10 cellular contexts compared by ENCODE assay signal in the genomic region with DNA sequence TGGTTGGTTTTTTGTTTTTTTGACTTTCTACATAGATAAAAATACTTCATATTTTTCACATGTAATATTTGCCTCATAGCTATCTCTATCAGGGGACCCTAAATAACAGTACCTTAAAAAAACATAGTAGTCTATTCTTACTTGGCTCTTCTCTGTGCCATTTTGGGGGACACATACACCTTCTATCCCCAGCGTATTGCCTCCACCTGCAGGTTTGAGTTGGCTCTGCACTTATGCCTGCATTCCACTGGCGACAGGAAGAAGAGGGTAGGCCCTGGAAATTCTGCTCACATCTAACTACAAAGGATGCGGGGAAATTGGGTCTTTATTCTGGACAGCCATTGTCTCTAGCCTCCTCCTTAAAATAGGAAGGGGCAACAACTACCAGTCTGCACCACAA. TPM values are rescaled to one million over a fixed set of nuclear protein-coding genes. Genes with fewer than 3 reads are reported as not detected.
DNase-seq lines count a peak whose midpoint lies in the region; ATAC-seq, FAIRE-seq and TF ChIP-seq lines count a peak whose summit lies in the region.
"Had no signal": no experiment of that assay in that cellular context is flagged by ENCODE, and none has a peak within 500 bp of the region (broad histone marks: within the 10 kb centered on the region; RNA-seq: fewer than 3 reads in every experiment).

No MANE protein-coding gene starts in this region.

- H3K36me3 ChIP-seq in IMR-90 (ENCODE audit: control insufficient read depth, insufficient read depth, low read length): no peaks in the 10 kb centered on the region
- H3K36me3 ChIP-seq in K562 (ENCODE audit: control insufficient read depth, insufficient read depth, low read length): no peaks in the 10 kb centered on the region
- no peaks in the 10 kb centered on the region for H3K36me3 ChIP-seq in GM23248 (ENCODE audit: low read depth)
- H3K36me3 ChIP-seq: BLaER1 treated with 17β-estradiol and CSF1 and Interleukin-3, amounts not matched to agents 10 nM and 100 nM had no signal

- no peak for TF ChIP-seq POLR2A in IMR-90 (IDR thresholded peaks at IDR 0.05; ENCODE audit: low read depth, low read length)
- no peak for TF ChIP-seq POLR2A in K562 (conservative IDR thresholded peaks at IDR 0.05)

- H4K8ac ChIP-seq in IMR-90 (ENCODE audit: low read depth in 2 of 2, low read length in 2 of 2): no peak overlapping the region

- intact Hi-C loops in IMR-90 (cut with micrococcal nuclease): no loop called here
- intact Hi-C loops in K562 (cut with micrococcal nuclease): no loop called here

- H2AFZ ChIP-seq in IMR-90 (replicated peaks; ENCODE audit: low read length, poor library complexity) (no peak overlapping the region), K562 (ENCODE audit: low read depth, low read length) (no peak overlapping the region), GM23248 (no peak overlapping the region)

- H3K14ac ChIP-seq in IMR-90 (replicated peaks; ENCODE audit: low read depth, low read length): no peak overlapping the region

- no peak overlapping the region for H3K4me2 ChIP-seq in IMR-90 (ENCODE audit: low read depth, low read length)
- no peak overlapping the region for H3K4me2 ChIP-seq in K562 (ENCODE audit: insufficient read depth, low read length)
- no peak overlapping the region for H3K4me2 ChIP-seq in GM23248 (ENCODE audit: unreplicated experiment)
- H3K4me2 ChIP-seq: BLaER1 treated with 17β-estradiol and CSF1 and Interleukin-3, amounts not matched to agents 10 nM and 100 nM had no signal

- no peak overlapping the region for H3K9ac ChIP-seq in IMR-90 (ENCODE audit: low read depth, low read length)
- no peak overlapping the region for H3K9ac ChIP-seq in K562 (ENCODE audit: insufficient read depth in 1 of 2, low read depth in 2 of 2, low read length in 2 of 2)
- no peak overlapping the region for H3K9ac ChIP-seq in GM23248
- H3K9ac ChIP-seq: BLaER1 treated with 17β-estradiol and CSF1 and Interleukin-3, amounts not matched to agents 10 nM and 100 nM had no signal

- no peaks in the 10 kb centered on the region for H3K9me3 Mint-ChIP-seq in neural crest cell

- peaks cover 6% of the 10 kb centered on the region for H3K27me3 Mint-ChIP-seq in neural crest cell (ENCODE audit: low read depth)

- no peak overlapping the region for H3K18ac ChIP-seq in IMR-90 (ENCODE audit: low read depth, low read length)

- no peaks in the 10 kb centered on the region for H4K20me1 ChIP-seq in IMR-90 (ENCODE audit: insufficient read depth, low read length)
- H4K20me1 ChIP-seq in K562 (replicated peaks; ENCODE audit: control insufficient read depth, insufficient read depth, low read length): no peaks in the 10 kb centered on the region
- H4K20me1 ChIP-seq in GM23248 (ENCODE audit: insufficient read depth): no peaks in the 10 kb centered on the region
- H4K20me1 ChIP-seq: BLaER1 treated with 17β-estradiol and CSF1 and Interleukin-3, amounts not matched to agents 10 nM and 100 nM had no signal

- H3K23ac ChIP-seq in IMR-90 (ENCODE audit: low read depth, low read length): no peak overlapping the region

- H4K91ac ChIP-seq in IMR-90 (ENCODE audit: insufficient read depth, low read depth, low read length): no peak overlapping the region

- FAIRE-seq in K562 (lab: Jason Lieb, UNC): peak; percentile 15

- WGBS in IMR-90 (ENCODE audit: extremely low coverage in 2 of 2, insufficient read length in 1 of 2), 2 experiments: no CpG with 5 or more reads among the region's 3 CpGs
- WGBS in K562 (ENCODE audit: insufficient coverage, low coverage, missing lambda C conversion rate): 21% methylated on average over 3 of the region's 3 CpGs
- WGBS in GM23248 (ENCODE audit: low coverage in 1 of 2, low lambda C conversion rate in 2 of 2, missing lambda C conversion rate in 2 of 2), 2 experiments: 76 to 81% methylated on average over 3 of the region's 3 CpGs

- H2AK9ac ChIP-seq in IMR-90 (replicated peaks; ENCODE audit: low read depth, low read length, poor library complexity): no peak overlapping the region

- no peaks in the 10 kb centered on the region for H3K9me1 ChIP-seq in IMR-90 (ENCODE audit: insufficient read depth, low read length)
- H3K9me1 ChIP-seq in K562 (ENCODE audit: control insufficient read depth, insufficient read depth, low read length): no peaks in the 10 kb centered on the region

- no peak overlapping the region for H2BK5ac ChIP-seq in IMR-90 (ENCODE audit: low read depth, low read length, poor library complexity, severe bottlenecking)

- no peak overlapping the region for H2AK5ac ChIP-seq in IMR-90 (ENCODE audit: low read depth, low read length)

- H3K36me3 Mint-ChIP-seq in neural crest cell (ENCODE audit: low read depth): no peaks in the 10 kb centered on the region

- H3K4ac ChIP-seq in IMR-90 (ENCODE audit: low read depth, low read length): no peak overlapping the region

- H3K27me3 ChIP-seq in IMR-90 (ENCODE audit: control insufficient read depth, insufficient read depth, low read length): peaks cover 15% of the 10 kb centered on the region
- peaks cover 0 to 14% of the 10 kb centered on the region in 2 experiments; a peak in 2 of 5 replicates for H3K27me3 ChIP-seq in K562 (ENCODE audit: control insufficient read depth in 2 of 2, insufficient read depth in 2 of 2, low read length in 2 of 2)
- no peaks in the 10 kb centered on the region for H3K27me3 ChIP-seq in GM23248 (replicated peaks; ENCODE audit: insufficient read depth)
- H3K27me3 ChIP-seq: BLaER1 treated with 17β-estradiol and CSF1 and Interleukin-3, amounts not matched to agents 10 nM and 100 nM had no signal

- peak; percentile 21 for DNase-seq in activated CD4-positive, alpha-beta T cell treated with anti-CD3 and anti-CD28 coated beads for 48 hours
- no peak for DNase-seq in activated CD4-positive, alpha-beta T cell treated with anti-CD3 and anti-CD28 coated beads for 4 hours
- DNase-seq in IMR-90 (no peak), K562 (ENCODE audit: extremely low read depth in 1 of 4, low spot score in 3 of 4) (peak in 2 of 4 experiments; percentile 17 to 19), neural crest cell (ENCODE audit: low read depth, low spot score) (no peak), GM23248 (no peak), activated gamma-delta T cell treated with Interleukin-2 at 50 U/mL for 16 hours (no peak)
- DNase-seq in stimulated activated CD4-positive, alpha-beta T cell treated with anti-CD3 and anti-CD28 coated beads, Interleukin-2, amount 100 ng/mL, for 24 hours: no peak
- DNase-seq: hippocampal formation had no signal

- H2BK20ac ChIP-seq in IMR-90 (ENCODE audit: low read depth, low read length): no peak overlapping the region

- H3K27ac ChIP-seq in IMR-90 (ENCODE audit: insufficient read depth, low read length) (no peak overlapping the region), K562 (ENCODE audit: extremely low read depth, low read depth, low read length) (no peak overlapping the region), GM23248 (no peak overlapping the region)
- H3K27ac ChIP-seq: BLaER1 treated with 17β-estradiol and CSF1 and Interleukin-3, amounts not matched to agents 10 nM and 100 nM had no signal

- ATAC-seq in IMR-90 (ENCODE audit: low read depth) (peak; percentile 29; the same call in 1 of the 2 replicates), K562 (peak; percentile 87)

- H3K4me3 ChIP-seq in IMR-90 (ENCODE audit: insufficient read depth, low read depth, low read length): no peak overlapping the region
- H3K4me3 ChIP-seq in K562: no peak overlapping the region
- no peak overlapping the region for H3K4me3 ChIP-seq in GM23248
- H3K4me3 ChIP-seq: BLaER1 treated with 17β-estradiol and CSF1 and Interleukin-3, amounts not matched to agents 10 nM and 100 nM had no signal

- TF ChIP-seq RAD21 in IMR-90 (IDR thresholded peaks at IDR 0.05; ENCODE audit: low read length): peak; percentile 31; the same call in 1 of the 2 replicates
- peak in 1 of 2 experiments; percentile 40; a peak in 2 of 4 replicates for TF ChIP-seq RAD21 in K562 (CRISPR knock-in tag; conservative IDR thresholded peaks at IDR 0.05 in 1 of 2, IDR thresholded peaks at IDR 0.05 in 1 of 2)

- H3K56ac ChIP-seq in IMR-90 (ENCODE audit: extremely low read depth, insufficient read depth, low read length): no peak overlapping the region

- TF ChIP-seq EP300 in K562 (IDR thresholded peaks at IDR 0.05; ENCODE audit: low read length): no peak

- H3K4me1 ChIP-seq in IMR-90 (ENCODE audit: control insufficient read depth, insufficient read depth, low read length) (no peaks in the 10 kb centered on the region), K562 (replicated peaks in 1 of 2; ENCODE audit: control insufficient read depth in 2 of 2, insufficient read depth in 2 of 2, low read length in 2 of 2) (no peaks in the 10 kb centered on the region), GM23248 (ENCODE audit: insufficient read depth) (no peaks in the 10 kb centered on the region)

- H3K9me2 ChIP-seq in GM23248 (ENCODE audit: insufficient read depth): no peaks in the 10 kb centered on the region

- H3F3A ChIP-seq in GM23248 (ENCODE audit: insufficient read depth): no peaks in the 10 kb centered on the region

- BruUV-seq in IMR-90 (replicated peaks; lab: Mats Ljungman, UMichigan): no TSS peak
- BruUV-seq in K562 (replicated peaks; lab: Mats Ljungman, UMichigan): no TSS peak

- H3K4me1 Mint-ChIP-seq in neural crest cell: peaks cover 17% of the 10 kb centered on the region

- no peak overlapping the region for H4K5ac ChIP-seq in IMR-90 (ENCODE audit: low read depth, low read length)

- POLR2A ChIA-PET in IMR-90 (lab: Charles Lee; ENCODE audit: unreplicated experiment) (no interaction called here), K562 (lab: Yijun Ruan, JAX) (interaction anchor here (0.6 kb wide), 2 partner anchors 11 to 407 kb away, joined by 3 to 4 read pairs; no protein-coding TSS in a partner anchor)

- no peak overlapping the region for H3K4me3 Mint-ChIP-seq in neural crest cell

- H2BK120ac ChIP-seq in IMR-90 (ENCODE audit: low read depth, low read length): no peak overlapping the region

- no peaks in the 10 kb centered on the region for H3K79me1 ChIP-seq in IMR-90 (ENCODE audit: low read depth in 1 of 2, low read length in 2 of 2)

- H3K9me3 ChIP-seq in IMR-90 (ENCODE audit: control insufficient read depth, insufficient read depth, low read length): no peaks in the 10 kb centered on the region
- no peaks in the 10 kb centered on the region for H3K9me3 ChIP-seq in K562 (replicated peaks; ENCODE audit: control insufficient read depth, insufficient read depth, low read depth, low read length)
- no peaks in the 10 kb centered on the region for H3K9me3 ChIP-seq in GM23248 (ENCODE audit: low read depth)
- H3K9me3 ChIP-seq: BLaER1 treated with 17β-estradiol and CSF1 and Interleukin-3, amounts not matched to agents 10 nM and 100 nM had no signal

- in situ Hi-C loops in IMR-90 (cut with MboI; ENCODE audit: low sequenced_read_pairs) (no loop called here), K562 (cut with MboI) (no loop called here), GM23248 (cut with MboI) (loop anchor here (25.0 kb wide), 1 partner anchor 481 kb away; no protein-coding TSS in a partner anchor)

- dilution Hi-C loops in IMR-90 (cut with HindIII; ENCODE audit: low sequenced_read_pairs, unreplicated experiment): no loop called here

- no peak overlapping the region for H3K27ac Mint-ChIP-seq in neural crest cell (ENCODE audit: unreplicated experiment)

- CTCF ChIA-PET in IMR-90 (lab: Yijun Ruan, JAX): interaction anchor here (0.7 to 1.3 kb wide), 2 partner anchors 11 to 107 kb away, joined by 3 to 4 read pairs; no protein-coding TSS in a partner anchor
- CTCF ChIA-PET in K562 (lab: Yijun Ruan, JAX; ENCODE audit: low intra/inter-chr PET ratio): interaction anchor here (1.3 kb wide), 1 partner anchor 203 kb away, joined by 3 read pairs; no protein-coding TSS in a partner anchor

- no peak overlapping the region for H2BK15ac ChIP-seq in IMR-90 (ENCODE audit: low read depth, low read length)

- TF ChIP-seq CTCF in IMR-90 (conservative IDR thresholded peaks at IDR 0.05; ENCODE audit: low read depth, low read length) (peak; percentile 30), K562 (IDR thresholded peaks at IDR 0.05 in 2 of 3, conservative IDR thresholded peaks at IDR 0.05 in 1 of 3; ENCODE audit: insufficient read depth in 2 of 3, low read depth in 1 of 3, low read length in 3 of 3) (peak; percentile 43 to 45 (median 43); a peak in 5 of 6 replicates), neural crest cell (conservative IDR thresholded peaks at IDR 0.05) (peak; percentile 46)

- H3K79me2 ChIP-seq in K562 (ENCODE audit: control insufficient read depth, insufficient read depth, low read length): no peaks in the 10 kb centered on the region
- H3K79me2 ChIP-seq in GM23248 (ENCODE audit: insufficient read depth): no peaks in the 10 kb centered on the region

RNA-seq across cellular contexts. Expression of a gene that starts 13.8 kb away (rescaled TPM):
- 43.0 and 111 TPM in 2 replicates for total RNA-seq in IMR-90 (2012; rRNA removed)
- polyA plus RNA-seq in IMR-90 (2012; rRNA removed): 187 and 261 TPM in 2 replicates
- 441 and 716 TPM in 2 replicates for polyA plus RNA-seq in IMR-90 (2012; cell fraction: cytosol; rRNA removed)
- 72.6 and 129 TPM in 2 replicates for polyA plus RNA-seq in IMR-90 (2012; cell fraction: nucleus; rRNA removed; ENCODE audit: low replicate concordance)
- 1.2 and 5.0 TPM in 2 replicates for total RNA-seq in K562 (2011; cell fraction: chromatin; rRNA removed; ENCODE audit: low replicate concordance)
- total RNA-seq in K562 (2011; cell fraction: nucleolus; rRNA removed): 2.6 and 2.7 TPM in 2 replicates
- total RNA-seq in K562 (2011; cell fraction: nucleoplasm; rRNA removed): 2.0 and 4.0 TPM in 2 replicates
- 8.0 and 9.3 TPM in 2 replicates for total RNA-seq in K562 (2014; rRNA removed)
- 2.3 and 2.7 TPM in 2 replicates for total RNA-seq in K562 (2014; rRNA removed; fragmentation: Illumina TruSeq; extraction: Trizol)
- 4.1 and 6.1 TPM in 2 replicates for total RNA-seq in K562 (2015; rRNA removed; fragmentation: Illumina TruSeq; extraction: Trizol)
- 4.4 and 5.5 TPM in 2 replicates for total RNA-seq in K562 (2021)
- 3.3 and 4.1 TPM in 2 replicates for polyA plus RNA-seq in K562 (2011; rRNA removed)
- polyA plus RNA-seq in K562 (2011; cell fraction: cytosol; rRNA removed): 7.4 and 14.0 TPM in 2 replicates
- polyA plus RNA-seq in K562 (2011; cell fraction: nucleus; rRNA removed): 2.2 and 4.6 TPM in 2 replicates
- polyA plus RNA-seq in K562 (2012): 13.5 and 19.3 TPM in 2 replicates
- polyA plus RNA-seq in K562 (2014; fragmentation: Illumina TruSeq; extraction: Trizol): 2.5 and 3.8 TPM in 2 replicates
- polyA plus RNA-seq in K562 (2014; fragmentation: Nextera tagmentation; extraction: Ambion mirVana): 1 to 10 TPM; 1.0 to 3.0 TPM
- 5.9 and 9.0 TPM in 2 replicates for polyA plus RNA-seq in K562 (2014; rRNA removed)
- polyA minus RNA-seq in K562 (2011; rRNA and poly(A)+ RNA removed): 0.33 and 0.88 TPM in 2 replicates
- not detected in 2 replicates for polyA minus RNA-seq in K562 (2011; cell fraction: cytosol; rRNA and poly(A)+ RNA removed)
- 0.94 and 1.1 TPM in 2 replicates for polyA minus RNA-seq in K562 (2011; cell fraction: nucleus; rRNA and poly(A)+ RNA removed)
- 25.3 and 30.4 TPM in 2 replicates for total RNA-seq in neural crest cell
- 61.7 and 95.3 TPM in 2 replicates for total RNA-seq in GM23248 (2014; rRNA removed; shearing (Covaris generic))
- 161 and 170 TPM in 2 replicates for polyA plus RNA-seq in GM23248 (2016; fragmentation: Nextera tagmentation; extraction: Ambion mirVana)

RNA-seq across cellular contexts. Expression of a gene that starts 30.9 kb away (rescaled TPM):
- 0.36 and 0.56 TPM in 2 replicates for total RNA-seq in IMR-90 (2012; rRNA removed)
- 0.13 and 0.17 TPM in 2 replicates for polyA plus RNA-seq in IMR-90 (2012; rRNA removed)
- 0.01 and 0.12 TPM in 2 replicates for polyA plus RNA-seq in IMR-90 (2012; cell fraction: cytosol; rRNA removed)
- polyA plus RNA-seq in IMR-90 (2012; cell fraction: nucleus; rRNA removed; ENCODE audit: low replicate concordance): 0.33 TPM in 1 of 2 replicates, not detected in the other
- total RNA-seq in K562 (2011; cell fraction: chromatin; rRNA removed; ENCODE audit: low replicate concordance): not detected in 2 replicates
- not detected in 2 replicates for total RNA-seq in K562 (2011; cell fraction: nucleolus; rRNA removed)
- not detected in 2 replicates for total RNA-seq in K562 (2011; cell fraction: nucleoplasm; rRNA removed)
- 0.04 TPM in 1 of 2 replicates, not detected in the other for total RNA-seq in K562 (2014; rRNA removed)
- not detected in 2 replicates for total RNA-seq in K562 (2014; rRNA removed; fragmentation: Illumina TruSeq; extraction: Trizol)
- 0.11 TPM in 1 of 2 replicates, not detected in the other for total RNA-seq in K562 (2015; rRNA removed; fragmentation: Illumina TruSeq; extraction: Trizol)
- total RNA-seq in K562 (2021): not detected in 2 replicates
- 0.26 TPM in 1 of 2 replicates, not detected in the other for polyA plus RNA-seq in K562 (2011; rRNA removed)
- polyA plus RNA-seq in K562 (2011; cell fraction: cytosol; rRNA removed): not detected in 2 replicates
- polyA plus RNA-seq in K562 (2011; cell fraction: nucleus; rRNA removed): 0.09 TPM in 1 of 2 replicates, not detected in the other
- 0.21 TPM in 1 of 2 replicates, not detected in the other for polyA plus RNA-seq in K562 (2012)
- polyA plus RNA-seq in K562 (2014; fragmentation: Illumina TruSeq; extraction: Trizol): not detected in 2 replicates
- polyA plus RNA-seq in K562 (2014; fragmentation: Nextera tagmentation; extraction: Ambion mirVana): not detected
- not detected in 2 replicates for polyA plus RNA-seq in K562 (2014; rRNA removed)
- not detected in 2 replicates for polyA minus RNA-seq in K562 (2011; rRNA and poly(A)+ RNA removed)
- not detected in 2 replicates for polyA minus RNA-seq in K562 (2011; cell fraction: cytosol; rRNA and poly(A)+ RNA removed)
- under 0.01 TPM in 1 of 2 replicates, not detected in the other for polyA minus RNA-seq in K562 (2011; cell fraction: nucleus; rRNA and poly(A)+ RNA removed)
- 1.1 and 1.6 TPM in 2 replicates for total RNA-seq in neural crest cell
- total RNA-seq in GM23248 (2014; rRNA removed; shearing (Covaris generic)): under 0.01 and 0.22 TPM in 2 replicates
- polyA plus RNA-seq in GM23248 (2016; fragmentation: Nextera tagmentation; extraction: Ambion mirVana): 0.11 TPM in 2 replicates

RNA-seq across cellular contexts. Expression of a gene that starts 32.7 kb away (rescaled TPM):
- total RNA-seq in IMR-90 (2012; rRNA removed) (under 0.01 TPM in 1 of 2 replicates, not detected in the other), K562 (2014; rRNA removed) (0.45 and 0.98 TPM in 2 replicates), K562 (2014; rRNA removed; fragmentation: Illumina TruSeq; extraction: Trizol) (0.95 and 1.1 TPM in 2 replicates), K562 (2015; rRNA removed; fragmentation: Illumina TruSeq; extraction: Trizol) (1.6 and 1.8 TPM in 2 replicates), K562 (2021) (1.0 and 1.3 TPM in 2 replicates), neural crest cell (8.1 and 9.5 TPM in 2 replicates)
- polyA plus RNA-seq in IMR-90 (2012; rRNA removed) (0.60 and 1.2 TPM in 2 replicates), K562 (2011; rRNA removed) (2.0 TPM in 2 replicates), K562 (2014; fragmentation: Illumina TruSeq; extraction: Trizol) (0.19 and 1.2 TPM in 2 replicates), K562 (2014; fragmentation: Nextera tagmentation; extraction: Ambion mirVana) (1 to 10 TPM; 2.4 to 3.4 TPM), K562 (2014; rRNA removed) (0.89 TPM in 1 of 2 replicates, not detected in the other), GM23248 (2016; fragmentation: Nextera tagmentation; extraction: Ambion mirVana) (not detected in 2 replicates)
- polyA plus RNA-seq in IMR-90 (2012; cell fraction: cytosol; rRNA removed): 2.8 TPM in 1 of 2 replicates, not detected in the other
- polyA plus RNA-seq in IMR-90 (2012; cell fraction: nucleus; rRNA removed; ENCODE audit: low replicate concordance): 4.2 and 8.7 TPM in 2 replicates
- 2.0 and 2.4 TPM in 2 replicates for total RNA-seq in K562 (2011; cell fraction: chromatin; rRNA removed; ENCODE audit: low replicate concordance)
- 2.2 and 2.9 TPM in 2 replicates for total RNA-seq in K562 (2011; cell fraction: nucleolus; rRNA removed)
- total RNA-seq in K562 (2011; cell fraction: nucleoplasm; rRNA removed): 3.8 and 4.0 TPM in 2 replicates
- 4.1 and 8.7 TPM in 2 replicates for polyA plus RNA-seq in K562 (2011; cell fraction: cytosol; rRNA removed)
- 4.0 and 5.2 TPM in 2 replicates for polyA plus RNA-seq in K562 (2011; cell fraction: nucleus; rRNA removed)
- 1.8 and 4.7 TPM in 2 replicates for polyA plus RNA-seq in K562 (2012)
- polyA minus RNA-seq in K562 (2011; rRNA and poly(A)+ RNA removed): 0.28 and 0.39 TPM in 2 replicates
- polyA minus RNA-seq in K562 (2011; cell fraction: cytosol; rRNA and poly(A)+ RNA removed): not detected in 2 replicates
- 1.1 and 2.0 TPM in 2 replicates for polyA minus RNA-seq in K562 (2011; cell fraction: nucleus; rRNA and poly(A)+ RNA removed)
- total RNA-seq in GM23248 (2014; rRNA removed; shearing (Covaris generic)): not detected in 2 replicates
